28 cellular contexts compared by ENCODE assay signal in genomic region chr11:16382638-16383380, GRCh38. TPM values are rescaled to one million over a fixed set of nuclear protein-coding genes. Genes with fewer than 3 reads are reported as not detected.
A peak's percentile ranks its signal among the peaks of the same experiment; 100 is the strongest.
DNase-seq lines count a peak whose midpoint lies in the region; ATAC-seq and TF ChIP-seq lines count a peak whose summit lies in the region.
"Had no signal": no experiment of that assay in that cellular context is flagged by ENCODE, and none has a peak within 500 bp of the region (broad histone marks: within the 10 kb centered on the region; RNA-seq: fewer than 3 reads in every experiment).

No MANE protein-coding gene starts in this region.

- no peak overlapping the region for H3K27ac ChIP-seq in upper lobe of left lung
- H3K27ac ChIP-seq: brain microvascular endothelial cell, dorsolateral prefrontal cortex, esophagus squamous epithelium, left ventricle myocardium inferior, right atrium auricular region, stomach had no signal

- H3K4me1 Mint-ChIP-seq in progenitor cell of endocrine pancreas (ENCODE audit: low read depth) (no peaks in the 10 kb centered on the region), type B pancreatic cell (ENCODE audit: unreplicated experiment) (no peaks in the 10 kb centered on the region)
- H3K4me1 Mint-ChIP-seq in natural killer cell treated with Interleukin-12 subunit alpha and Interleukin-12 subunit beta and Interleukin-15 and Interleukin-18, amount 100 ng/mL, for 72 hours (ENCODE audit: low read depth in 2 of 2): no peaks in the 10 kb centered on the region
- H3K4me1 Mint-ChIP-seq: activated naive CD8-positive, alpha-beta T cell treated with anti-CD3 and anti-CD28 coated beads, Interleukin-2, amount 50 U/mL, for 24 hours had no signal

- no peak for ATAC-seq in upper lobe of left lung (ENCODE audit: low FRiP score in 2 of 2)
- ATAC-seq in natural killer cell treated with Interleukin-12 subunit alpha and Interleukin-12 subunit beta and Interleukin-15 and Interleukin-18, amount 100 ng/mL, for 72 hours: no peak
- ATAC-seq: activated naive CD8-positive, alpha-beta T cell treated with anti-CD3 and anti-CD28 coated beads, Interleukin-2, amount 50 U/mL, for 24 hours; activated T-cell treated with anti-CD3 and anti-CD28 coated beads, Interleukin-2, amount 50 U/mL, for 72 hours had no signal

- TF ChIP-seq CTCF in progenitor cell of endocrine pancreas (IDR thresholded peaks at IDR 0.05; ENCODE audit: unreplicated experiment): no peak
- TF ChIP-seq CTCF in type B pancreatic cell (conservative IDR thresholded peaks at IDR 0.05): no peak
- TF ChIP-seq CTCF in upper lobe of left lung (IDR thresholded peaks at IDR 0.05): no peak

- no peaks in the 10 kb centered on the region for H3K27me3 ChIP-seq in upper lobe of left lung
- H3K27me3 ChIP-seq: brain microvascular endothelial cell, esophagus squamous epithelium, right atrium auricular region, stomach had no signal

- H3K27ac Mint-ChIP-seq in progenitor cell of endocrine pancreas (no peak overlapping the region), type B pancreatic cell (no peak overlapping the region)
- H3K27ac Mint-ChIP-seq in natural killer cell treated with Interleukin-12 subunit alpha and Interleukin-12 subunit beta and Interleukin-15 and Interleukin-18, amount 100 ng/mL, for 72 hours: no peak overlapping the region
- H3K27ac Mint-ChIP-seq: activated naive CD8-positive, alpha-beta T cell treated with anti-CD3 and anti-CD28 coated beads, Interleukin-2, amount 50 U/mL, for 24 hours; activated T-cell treated with anti-CD3 and anti-CD28 coated beads, Interleukin-2, amount 50 U/mL, for 72 hours; CD4-positive, alpha-beta T cell had no signal

- no peaks in the 10 kb centered on the region for H3K4me1 ChIP-seq in upper lobe of left lung
- H3K4me1 ChIP-seq: esophagus squamous epithelium, left ventricle myocardium inferior, right atrium auricular region, stomach had no signal

- DNase-seq in GM04504 (ENCODE audit: low read depth): peak; percentile 10
- DNase-seq in amniotic epithelial cell (ENCODE audit: low read depth): peak; percentile 1
- peak; percentile 33 for DNase-seq in fibroblast of the conjunctiva (ENCODE audit: low read depth)
- DNase-seq in progenitor cell of endocrine pancreas (ENCODE audit: low spot score, unreplicated experiment): no peak
- DNase-seq in type B pancreatic cell (ENCODE audit: extremely low spot score, unreplicated experiment): no peak
- no peak for DNase-seq in upper lobe of left lung
- no peak for DNase-seq in natural killer cell treated with Interleukin-12 subunit alpha and Interleukin-12 subunit beta and Interleukin-15 and Interleukin-18, amount 100 ng/mL, for 72 hours (ENCODE audit: low spot score)
- DNase-seq: activated CD4-positive, alpha-beta T cell treated with anti-CD3 and anti-CD28 coated beads, Interleukin-2, amount 50 U/mL, for 48 hours; activated CD4-positive, CD25-positive, alpha-beta regulatory T cell treated with anti-CD3 and anti-CD28 coated beads, Interleukin-2, amount 50 U/mL, for 72 hours; activated naive CD4-positive, alpha-beta T cell; activated naive CD8-positive, alpha-beta T cell treated with anti-CD3 and anti-CD28 coated beads, Interleukin-2, amount 50 U/mL, for 24 hours; activated T-cell treated with anti-CD3 and anti-CD28 coated beads, Interleukin-2, amount 50 U/mL, for 72 hours; AML-193; brain microvascular endothelial cell; CD4-positive, alpha-beta T cell; cerebellar nuclear complex; dorsolateral prefrontal cortex; esophagus squamous epithelium; left ventricle myocardium inferior; mesendoderm; NCI-H1105; NCI-H1930; NCI-H526; NK-92 treated with Interleukin-12 subunit alpha and Interleukin-12 subunit beta, amount 100 ng/mL, for 24 hours; stomach had no signal

- TF ChIP-seq EP300 in upper lobe of left lung (IDR thresholded peaks at IDR 0.05): no peak

- peaks cover 8% of the 10 kb centered on the region for H3K27me3 Mint-ChIP-seq in progenitor cell of endocrine pancreas
- H3K27me3 Mint-ChIP-seq in type B pancreatic cell: no peaks in the 10 kb centered on the region
- H3K27me3 Mint-ChIP-seq in natural killer cell treated with Interleukin-12 subunit alpha and Interleukin-12 subunit beta and Interleukin-15 and Interleukin-18, amount 100 ng/mL, for 72 hours: no peaks in the 10 kb centered on the region
- H3K27me3 Mint-ChIP-seq: activated naive CD8-positive, alpha-beta T cell treated with anti-CD3 and anti-CD28 coated beads, Interleukin-2, amount 50 U/mL, for 24 hours; CD4-positive, alpha-beta T cell had no signal

- H3K36me3 ChIP-seq in upper lobe of left lung: no peaks in the 10 kb centered on the region
- H3K36me3 ChIP-seq: brain microvascular endothelial cell, esophagus squamous epithelium, left ventricle myocardium inferior, right atrium auricular region, stomach had no signal

- no peaks in the 10 kb centered on the region for H3K9me3 ChIP-seq in upper lobe of left lung
- H3K9me3 ChIP-seq: esophagus squamous epithelium, left ventricle myocardium inferior, right atrium auricular region, stomach had no signal

- WGBS in upper lobe of left lung, 2 donors: 88 to 91% methylated on average over 2 of the region's 2 CpGs

- no peak for TF ChIP-seq POLR2A in upper lobe of left lung (IDR thresholded peaks at IDR 0.05)

- H3K4me3 ChIP-seq in upper lobe of left lung: no peak overlapping the region
- H3K4me3 ChIP-seq: dorsolateral prefrontal cortex, esophagus squamous epithelium, left ventricle myocardium inferior, right atrium auricular region, stomach had no signal

- H3K36me3 Mint-ChIP-seq in progenitor cell of endocrine pancreas (ENCODE audit: insufficient read depth) (no peaks in the 10 kb centered on the region), type B pancreatic cell (no peaks in the 10 kb centered on the region)
- H3K36me3 Mint-ChIP-seq in natural killer cell treated with Interleukin-12 subunit alpha and Interleukin-12 subunit beta and Interleukin-15 and Interleukin-18, amount 100 ng/mL, for 72 hours: no peaks in the 10 kb centered on the region

- H3K9me3 Mint-ChIP-seq in progenitor cell of endocrine pancreas (ENCODE audit: low read depth) (no peaks in the 10 kb centered on the region), type B pancreatic cell (no peaks in the 10 kb centered on the region)
- H3K9me3 Mint-ChIP-seq in natural killer cell treated with Interleukin-12 subunit alpha and Interleukin-12 subunit beta and Interleukin-15 and Interleukin-18, amount 100 ng/mL, for 72 hours: no peaks in the 10 kb centered on the region
- H3K9me3 Mint-ChIP-seq: activated naive CD8-positive, alpha-beta T cell treated with anti-CD3 and anti-CD28 coated beads, Interleukin-2, amount 50 U/mL, for 24 hours; activated T-cell treated with anti-CD3 and anti-CD28 coated beads, Interleukin-2, amount 50 U/mL, for 72 hours; CD4-positive, alpha-beta T cell had no signal

- H3K4me3 Mint-ChIP-seq in progenitor cell of endocrine pancreas (ENCODE audit: low read depth): no peak overlapping the region
- no peak overlapping the region for H3K4me3 Mint-ChIP-seq in type B pancreatic cell
- H3K4me3 Mint-ChIP-seq in natural killer cell treated with Interleukin-12 subunit alpha and Interleukin-12 subunit beta and Interleukin-15 and Interleukin-18, amount 100 ng/mL, for 72 hours: no peak overlapping the region
- H3K4me3 Mint-ChIP-seq: activated naive CD8-positive, alpha-beta T cell treated with anti-CD3 and anti-CD28 coated beads, Interleukin-2, amount 50 U/mL, for 24 hours; activated T-cell treated with anti-CD3 and anti-CD28 coated beads, Interleukin-2, amount 50 U/mL, for 72 hours; CD4-positive, alpha-beta T cell had no signal

RNA-seq across cellular contexts. Expression of gene SOX6, which starts 26.5 kb away (rescaled TPM):
- total RNA-seq in progenitor cell of endocrine pancreas: 32.6 and 34.9 TPM in 2 replicates
- total RNA-seq in type B pancreatic cell (ENCODE audit: low replicate concordance): 8.7 and 24.9 TPM in 2 replicates
- total RNA-seq in upper lobe of left lung: 10 to 100 TPM in 2 of 6 donors, 1 to 10 TPM in 4; 2.9 to 21.0 (median 4.9) TPM
- not detected for total RNA-seq in natural killer cell treated with Interleukin-12 subunit alpha and Interleukin-12 subunit beta and Interleukin-15 and Interleukin-18, amount 100 ng/mL, for 72 hours
- total RNA-seq: M059J; T-helper 2 cell treated with Interferon-gamma antibody and Interleukin-4, amounts not matched to agents 100 ng/mL and 5 ng/mL, for 36 hours had no signal

Comparison
In these comparisons a context has a peak if more than half of its experiments do, and no peak if none do; other contexts are left out.
1. DNase-seq: peak in GM04504 (single experiment), amniotic epithelial cell (single experiment) and fibroblast of the conjunctiva (single experiment); none in progenitor cell of endocrine pancreas (single experiment), type B pancreatic cell (single experiment), upper lobe of left lung (0 of 2) and natural killer cell treated with Interleukin-12 subunit alpha and Interleukin-12 subunit beta and Interleukin-15 and Interleukin-18, amount 100 ng/mL, for 72 hours (single experiment).